ENCODE assay signal across 13 cellular contexts in the genomic region with DNA sequence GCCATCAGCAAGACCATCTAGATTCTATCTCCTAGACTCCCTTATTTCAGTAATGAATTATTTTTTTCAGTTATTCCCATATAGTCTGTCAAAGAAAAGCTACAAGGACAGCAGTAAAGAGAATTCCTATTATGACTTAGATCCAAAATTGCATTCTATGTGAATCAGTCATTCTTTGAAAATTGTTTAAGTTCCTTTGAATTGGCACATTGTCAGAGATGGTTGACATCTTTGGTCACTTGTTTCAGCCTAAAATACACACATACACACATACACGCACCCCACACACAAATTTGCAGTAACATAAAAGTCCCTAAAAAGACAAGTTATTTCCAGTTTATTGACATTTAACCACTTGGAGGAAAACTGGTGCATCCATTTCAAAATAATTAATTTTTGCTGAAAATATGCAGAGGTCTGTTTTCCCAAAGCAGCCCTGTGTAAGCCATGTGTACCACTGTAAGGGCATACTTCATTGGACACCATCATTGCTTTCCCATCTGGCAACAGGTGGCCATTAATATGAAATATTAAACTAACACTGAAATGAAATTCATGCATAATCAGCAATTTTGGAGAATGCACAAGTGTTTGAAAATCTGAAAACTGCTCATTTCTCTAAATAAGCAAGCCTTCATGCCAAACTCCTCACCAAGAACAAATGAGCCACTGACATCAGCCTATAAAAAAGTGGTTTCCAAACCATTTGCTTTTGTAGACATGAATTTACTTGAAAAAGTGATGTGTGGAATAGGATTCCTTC.
"Had no signal": no experiment of that assay in that cellular context is flagged by ENCODE, and none has a peak within 500 bp of the region (broad histone marks: within the 10 kb centered on the region; RNA-seq: fewer than 3 reads in every experiment).

No MANE protein-coding gene starts in this region.

- H3K36me3 Mint-ChIP-seq: naive thymus-derived CD8-positive, alpha-beta T cell had no signal

- H3K27ac Mint-ChIP-seq: naive thymus-derived CD8-positive, alpha-beta T cell had no signal

- H3K4me2 ChIP-seq: hepatocyte had no signal

- H3K9me3 ChIP-seq: neutrophil, sigmoid colon had no signal

- ATAC-seq: esophagus mucosa; left colon; naive thymus-derived CD8-positive, alpha-beta T cell had no signal

- DNase-seq: effector memory CD4-positive, alpha-beta T cell; foreskin melanocyte; head of caudate nucleus; left colon; mesendoderm; naive thymus-derived CD8-positive, alpha-beta T cell; sigmoid colon; small intestine; stimulated activated CD4-positive, alpha-beta T cell treated with anti-CD3 and anti-CD28 coated beads, Interleukin-12 subunit alpha, Interleukin-12 subunit beta, amount 100 ng/mL, for 4 hours; stimulated activated naive CD4-positive, alpha-beta T cell treated with Interleukin-2 at 50 U/mL for 16 hours had no signal

- H2AFZ ChIP-seq: hepatocyte had no signal

- H3K4me1 Mint-ChIP-seq: naive thymus-derived CD8-positive, alpha-beta T cell had no signal

- H3K27me3 ChIP-seq: hepatocyte, neutrophil, sigmoid colon had no signal

- H3K27ac ChIP-seq: hepatocyte, neutrophil, sigmoid colon had no signal

- H3K4me1 ChIP-seq: sigmoid colon had no signal

- H3K36me3 ChIP-seq: neutrophil, sigmoid colon had no signal

- H3K4me3 Mint-ChIP-seq: naive thymus-derived CD8-positive, alpha-beta T cell had no signal

- H3K4me3 ChIP-seq: hepatocyte, sigmoid colon had no signal

- H3K79me2 ChIP-seq: hepatocyte had no signal
